In genomic region chr16:85011846-85012284, GRCh38 we compare ENCODE assay signal across 1 cellular context.
TF ChIP-seq lines count a peak whose summit lies in the region.

No MANE protein-coding gene starts in this region.

TF ChIP-seq in HepG2, 621 proteins besides CTCF, POLR2A, EP300 and RAD21 (continues in another document):
- TF ChIP-seq ZFX (CRISPR knock-in tag; IDR thresholded peaks at IDR 0.05; ENCODE audit: low read depth) (peak; percentile 9; the same call in 1 of the 2 replicates), AHR (CRISPR knock-in tag; IDR thresholded peaks at IDR 0.05) (no peak), ZMYM3 (CRISPR knock-in tag; IDR thresholded peaks at IDR 0.05) (peak; percentile 78), ZNF253 (CRISPR knock-in tag; IDR thresholded peaks at IDR 0.05; ENCODE audit: borderline replicate concordance) (0 out of 2 replicates have a peak, but pooled peaks have one; percentile 34), E2F2 (CRISPR knock-in tag; IDR thresholded peaks at IDR 0.05; ENCODE audit: borderline replicate concordance) (no peak), ARNT (IDR thresholded peaks at IDR 0.05) (no peak), ZNF790 (CRISPR knock-in tag; IDR thresholded peaks at IDR 0.05; ENCODE audit: borderline replicate concordance) (0 out of 2 replicates have a peak, but pooled peaks have one; percentile 17), ASH2L (IDR thresholded peaks at IDR 0.05; ENCODE audit: insufficient read length, low read depth, low read length) (peak; percentile 12), GLI4 (CRISPR knock-in tag; IDR thresholded peaks at IDR 0.05; ENCODE audit: borderline replicate concordance) (peak; percentile 74; the same call in 1 of the 2 replicates), ZNF850 (CRISPR knock-in tag; conservative IDR thresholded peaks at IDR 0.05) (no peak), MAZ (IDR thresholded peaks at IDR 0.05; ENCODE audit: borderline replicate concordance, low read depth, low read length) (0 out of 2 replicates have a peak, but pooled peaks have one; percentile 38), MAZ (CRISPR knock-in tag; IDR thresholded peaks at IDR 0.05; ENCODE audit: low read depth) (no peak), ZNF841 (CRISPR knock-in tag; IDR thresholded peaks at IDR 0.05; ENCODE audit: borderline replicate concordance) (0 out of 2 replicates have a peak, but pooled peaks have one; percentile 33), HMGXB3 (CRISPR knock-in tag; IDR thresholded peaks at IDR 0.05; ENCODE audit: borderline replicate concordance) (no peak; the same call in 1 of the 2 replicates), ZNF160 (CRISPR knock-in tag; IDR thresholded peaks at IDR 0.05) (0 out of 2 replicates have a peak, but pooled peaks have one; percentile 3), SMAD1 (CRISPR knock-in tag; IDR thresholded peaks at IDR 0.05; ENCODE audit: borderline replicate concordance, low read depth) (peak; percentile 56; the same call in 1 of the 2 replicates), ZNF670 (CRISPR knock-in tag; IDR thresholded peaks at IDR 0.05; ENCODE audit: borderline replicate concordance) (0 out of 2 replicates have a peak, but pooled peaks have one; percentile 25), ZNF720 (CRISPR knock-in tag; IDR thresholded peaks at IDR 0.05) (no peak), RFXANK (CRISPR knock-in tag; IDR thresholded peaks at IDR 0.05) (0 out of 2 replicates have a peak, but pooled peaks have one; percentile 14), ZNF274 (CRISPR knock-in tag; IDR thresholded peaks at IDR 0.05) (no peak), ZNF703 (CRISPR knock-in tag; IDR thresholded peaks at IDR 0.05; ENCODE audit: borderline replicate concordance) (peak; percentile 34; the same call in 1 of the 2 replicates), GATAD2A (CRISPR knock-in tag; IDR thresholded peaks at IDR 0.05) (no peak), ZNF510 (CRISPR knock-in tag; IDR thresholded peaks at IDR 0.05; ENCODE audit: low read depth) (0 out of 2 replicates have a peak, but pooled peaks have one; percentile 9), ZNF235 (CRISPR knock-in tag; IDR thresholded peaks at IDR 0.05; ENCODE audit: borderline replicate concordance) (0 out of 2 replicates have a peak, but pooled peaks have one; percentile 9), ZBTB14 (CRISPR knock-in tag; IDR thresholded peaks at IDR 0.05) (0 out of 2 replicates have a peak, but pooled peaks have one; percentile 10), EED (CRISPR knock-in tag; IDR thresholded peaks at IDR 0.05) (peak; percentile 16), ZNF709 (CRISPR knock-in tag; IDR thresholded peaks at IDR 0.05) (0 out of 2 replicates have a peak, but pooled peaks have one; percentile 12), NR2F2 (IDR thresholded peaks at IDR 0.05; ENCODE audit: borderline replicate concordance, low read depth) (0 out of 2 replicates have a peak, but pooled peaks have one; percentile 3), ZNF878 (CRISPR knock-in tag; IDR thresholded peaks at IDR 0.05) (0 out of 2 replicates have a peak, but pooled peaks have one; percentile 37), ZNF484 (CRISPR knock-in tag; IDR thresholded peaks at IDR 0.05; ENCODE audit: borderline replicate concordance, low read depth) (0 out of 2 replicates have a peak, but pooled peaks have one; percentile 34), ZNF501 (CRISPR knock-in tag; IDR thresholded peaks at IDR 0.05) (peak; percentile 84), ZNF138 (CRISPR knock-in tag; IDR thresholded peaks at IDR 0.05; ENCODE audit: low read depth) (0 out of 2 replicates have a peak, but pooled peaks have one; percentile 39), ZNF225 (CRISPR knock-in tag; IDR thresholded peaks at IDR 0.05) (no peak), ZNF224 (CRISPR knock-in tag; IDR thresholded peaks at IDR 0.05) (peak; percentile 73; the same call in 1 of the 2 replicates), ZNF580 (CRISPR knock-in tag; IDR thresholded peaks at IDR 0.05; ENCODE audit: borderline replicate concordance, low read depth) (peak; percentile 46; the same call in 1 of the 2 replicates), CAMTA2 (CRISPR knock-in tag; IDR thresholded peaks at IDR 0.05; ENCODE audit: borderline replicate concordance) (0 out of 2 replicates have a peak, but pooled peaks have one; percentile 41), FOXP1 (IDR thresholded peaks at IDR 0.05) (no peak), FOXP1 (CRISPR knock-in tag; IDR thresholded peaks at IDR 0.05) (peak; percentile 2; the same call in 1 of the 2 replicates)
- TF ChIP-seq, protein P1, sequence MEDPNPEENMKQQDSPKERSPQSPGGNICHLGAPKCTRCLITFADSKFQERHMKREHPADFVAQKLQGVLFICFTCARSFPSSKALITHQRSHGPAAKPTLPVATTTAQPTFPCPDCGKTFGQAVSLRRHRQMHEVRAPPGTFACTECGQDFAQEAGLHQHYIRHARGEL (CRISPR knock-in tag; IDR thresholded peaks at IDR 0.05) = 0 out of 2 replicates have a peak, but pooled peaks have one; percentile 5
- TF ChIP-seq, protein P2, sequence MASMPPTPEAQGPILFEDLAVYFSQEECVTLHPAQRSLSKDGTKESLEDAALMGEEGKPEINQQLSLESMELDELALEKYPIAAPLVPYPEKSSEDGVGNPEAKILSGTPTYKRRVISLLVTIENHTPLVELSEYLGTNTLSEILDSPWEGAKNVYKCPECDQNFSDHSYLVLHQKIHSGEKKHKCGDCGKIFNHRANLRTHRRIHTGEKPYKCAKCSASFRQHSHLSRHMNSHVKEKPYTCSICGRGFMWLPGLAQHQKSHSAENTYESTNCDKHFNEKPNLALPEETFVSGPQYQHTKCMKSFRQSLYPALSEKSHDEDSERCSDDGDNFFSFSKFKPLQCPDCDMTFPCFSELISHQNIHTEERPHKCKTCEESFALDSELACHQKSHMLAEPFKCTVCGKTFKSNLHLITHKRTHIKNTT (CRISPR knock-in tag; IDR thresholded peaks at IDR 0.05) = no peak
- TF ChIP-seq, protein P3, sequence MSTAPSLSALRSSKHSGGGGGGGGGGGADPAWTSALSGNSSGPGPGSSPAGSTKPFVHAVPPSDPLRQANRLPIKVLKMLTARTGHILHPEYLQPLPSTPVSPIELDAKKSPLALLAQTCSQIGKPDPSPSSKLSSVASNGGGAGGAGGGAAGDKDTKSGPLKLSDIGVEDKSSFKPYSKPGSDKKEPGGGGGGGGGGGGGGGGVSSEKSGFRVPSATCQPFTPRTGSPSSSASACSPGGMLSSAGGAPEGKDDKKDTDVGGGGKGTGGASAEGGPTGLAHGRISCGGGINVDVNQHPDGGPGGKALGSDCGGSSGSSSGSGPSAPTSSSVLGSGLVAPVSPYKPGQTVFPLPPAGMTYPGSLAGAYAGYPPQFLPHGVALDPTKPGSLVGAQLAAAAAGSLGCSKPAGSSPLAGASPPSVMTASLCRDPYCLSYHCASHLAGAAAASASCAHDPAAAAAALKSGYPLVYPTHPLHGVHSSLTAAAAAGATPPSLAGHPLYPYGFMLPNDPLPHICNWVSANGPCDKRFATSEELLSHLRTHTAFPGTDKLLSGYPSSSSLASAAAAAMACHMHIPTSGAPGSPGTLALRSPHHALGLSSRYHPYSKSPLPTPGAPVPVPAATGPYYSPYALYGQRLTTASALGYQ (CRISPR knock-in tag; IDR thresholded peaks at IDR 0.05) = 0 out of 2 replicates have a peak, but pooled peaks have one; percentile 6
- TF ChIP-seq, protein P4, sequence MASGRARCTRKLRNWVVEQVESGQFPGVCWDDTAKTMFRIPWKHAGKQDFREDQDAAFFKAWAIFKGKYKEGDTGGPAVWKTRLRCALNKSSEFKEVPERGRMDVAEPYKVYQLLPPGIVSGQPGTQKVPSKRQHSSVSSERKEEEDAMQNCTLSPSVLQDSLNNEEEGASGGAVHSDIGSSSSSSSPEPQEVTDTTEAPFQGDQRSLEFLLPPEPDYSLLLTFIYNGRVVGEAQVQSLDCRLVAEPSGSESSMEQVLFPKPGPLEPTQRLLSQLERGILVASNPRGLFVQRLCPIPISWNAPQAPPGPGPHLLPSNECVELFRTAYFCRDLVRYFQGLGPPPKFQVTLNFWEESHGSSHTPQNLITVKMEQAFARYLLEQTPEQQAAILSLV (CRISPR knock-in tag; IDR thresholded peaks at IDR 0.05; ENCODE audit: borderline replicate concordance) = 0 out of 2 replicates have a peak, but pooled peaks have one; percentile 19
- TF ChIP-seq, protein P5, sequence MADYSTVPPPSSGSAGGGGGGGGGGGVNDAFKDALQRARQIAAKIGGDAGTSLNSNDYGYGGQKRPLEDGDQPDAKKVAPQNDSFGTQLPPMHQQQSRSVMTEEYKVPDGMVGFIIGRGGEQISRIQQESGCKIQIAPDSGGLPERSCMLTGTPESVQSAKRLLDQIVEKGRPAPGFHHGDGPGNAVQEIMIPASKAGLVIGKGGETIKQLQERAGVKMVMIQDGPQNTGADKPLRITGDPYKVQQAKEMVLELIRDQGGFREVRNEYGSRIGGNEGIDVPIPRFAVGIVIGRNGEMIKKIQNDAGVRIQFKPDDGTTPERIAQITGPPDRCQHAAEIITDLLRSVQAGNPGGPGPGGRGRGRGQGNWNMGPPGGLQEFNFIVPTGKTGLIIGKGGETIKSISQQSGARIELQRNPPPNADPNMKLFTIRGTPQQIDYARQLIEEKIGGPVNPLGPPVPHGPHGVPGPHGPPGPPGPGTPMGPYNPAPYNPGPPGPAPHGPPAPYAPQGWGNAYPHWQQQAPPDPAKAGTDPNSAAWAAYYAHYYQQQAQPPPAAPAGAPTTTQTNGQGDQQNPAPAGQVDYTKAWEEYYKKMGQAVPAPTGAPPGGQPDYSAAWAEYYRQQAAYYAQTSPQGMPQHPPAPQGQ (CRISPR knock-in tag; IDR thresholded peaks at IDR 0.05; ENCODE audit: borderline replicate concordance) = 0 out of 2 replicates have a peak, but pooled peaks have one; percentile 54
- TF ChIP-seq, protein P6, sequence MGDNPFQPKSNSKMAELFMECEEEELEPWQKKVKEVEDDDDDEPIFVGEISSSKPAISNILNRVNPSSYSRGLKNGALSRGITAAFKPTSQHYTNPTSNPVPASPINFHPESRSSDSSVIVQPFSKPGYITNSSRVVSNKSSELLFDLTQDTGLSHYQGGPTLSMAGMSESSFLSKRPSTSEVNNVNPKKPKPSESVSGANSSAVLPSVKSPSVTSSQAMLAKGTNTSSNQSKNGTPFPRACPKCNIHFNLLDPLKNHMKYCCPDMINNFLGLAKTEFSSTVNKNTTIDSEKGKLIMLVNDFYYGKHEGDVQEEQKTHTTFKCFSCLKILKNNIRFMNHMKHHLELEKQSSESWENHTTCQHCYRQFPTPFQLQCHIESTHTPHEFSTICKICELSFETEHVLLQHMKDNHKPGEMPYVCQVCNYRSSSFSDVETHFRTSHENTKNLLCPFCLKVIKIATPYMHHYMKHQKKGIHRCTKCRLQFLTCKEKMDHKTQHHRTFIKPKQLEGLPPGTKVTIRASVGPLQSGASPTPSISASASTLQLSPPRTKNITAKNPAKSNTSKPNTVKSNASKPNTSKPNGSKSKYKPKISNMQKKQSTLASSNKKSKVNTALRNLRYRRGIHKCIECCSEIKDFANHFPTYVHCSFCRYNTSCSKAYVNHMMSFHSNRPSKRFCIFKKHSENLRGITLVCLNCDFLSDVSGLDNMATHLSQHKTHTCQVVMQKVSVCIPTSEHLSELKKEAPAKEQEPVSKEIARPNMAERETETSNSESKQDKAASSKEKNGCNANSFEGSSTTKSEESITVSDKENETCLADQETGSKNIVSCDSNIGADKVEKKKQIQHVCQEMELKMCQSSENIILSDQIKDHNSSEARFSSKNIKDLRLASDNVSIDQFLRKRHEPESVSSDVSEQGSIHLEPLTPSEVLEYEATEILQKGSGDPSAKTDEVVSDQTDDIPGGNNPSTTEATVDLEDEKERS (CRISPR knock-in tag; IDR thresholded peaks at IDR 0.05) = peak; percentile 40
